In the genomic region with DNA sequence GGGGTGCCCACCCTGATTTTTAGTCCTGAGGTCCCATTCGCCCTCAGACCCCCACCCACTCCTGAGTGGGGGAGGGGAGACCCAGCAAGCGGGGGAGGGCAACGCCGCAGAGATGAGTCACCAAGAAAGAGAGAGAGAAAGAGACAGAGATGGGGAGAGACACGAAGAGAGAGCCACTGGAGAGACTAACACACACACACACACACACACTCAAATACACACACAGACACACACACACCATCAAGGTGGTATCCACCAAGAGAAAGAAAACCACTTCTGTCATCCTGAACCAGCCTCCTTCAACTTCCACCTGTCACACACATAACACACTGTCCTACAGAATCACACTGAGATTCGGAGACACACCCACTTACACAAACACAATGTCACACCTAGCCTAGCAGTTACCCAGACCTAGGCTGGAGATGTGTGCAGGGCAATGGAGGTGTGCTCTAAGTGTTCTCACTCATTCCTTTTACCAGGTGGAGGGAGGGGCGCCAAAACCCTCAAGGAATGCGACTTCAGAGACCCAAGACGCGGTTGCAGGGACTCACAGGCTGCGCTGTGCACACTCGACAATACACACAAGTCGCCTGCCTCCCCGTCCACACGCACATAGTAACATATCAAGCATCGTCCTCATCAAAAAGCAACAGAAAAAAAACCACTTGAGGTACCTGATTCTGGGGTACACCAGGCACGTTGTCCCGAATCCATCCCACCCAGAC, we compare ENCODE assay signal across 2 cellular contexts.
TF ChIP-seq lines count a peak whose summit lies in the region.

No MANE protein-coding gene starts in this region.

TF ChIP-seq in A549, 52 proteins besides CTCF, POLR2A, EP300 and RAD21:
- TF ChIP-seq JUNB (IDR thresholded peaks at IDR 0.05), result 0 out of 2 replicates have a peak, but pooled peaks have one; percentile 8
- TF ChIP-seq ATOH8 (CRISPR knock-in tag; IDR thresholded peaks at IDR 0.05; ENCODE audit: low read depth), result no peak

TF ChIP-seq in SK-N-SH, 30 proteins besides CTCF, POLR2A, EP300 and RAD21:
- TF ChIP-seq FOSL2 (IDR thresholded peaks at IDR 0.05; ENCODE audit: borderline replicate concordance, low read depth), result peak; percentile 85
- no peak for TF ChIP-seq EZH2phosphoT487 (IDR thresholded peaks at IDR 0.05; ENCODE audit: borderline replicate concordance, low read depth)
- TF ChIP-seq USF1 (IDR thresholded peaks at IDR 0.05; ENCODE audit: borderline replicate concordance, low read depth), result no peak
- TF ChIP-seq CHD2 (IDR thresholded peaks at IDR 0.05; ENCODE audit: low read length, partially characterized antibody), result peak; percentile 89
- 0 out of 2 replicates have a peak, but pooled peaks have one; percentile 51 for TF ChIP-seq REST (IDR thresholded peaks at IDR 0.05; ENCODE audit: low read depth, low read length)
- peak; percentile 49 for TF ChIP-seq TCF12 (IDR thresholded peaks at IDR 0.05)
